Comparison of ENCODE assay signal across 19 cellular contexts in genomic region chr6:42514746-42515145, GRCh38. TPM values are rescaled to one million over a fixed set of nuclear protein-coding genes. Genes with fewer than 3 reads are reported as not detected.
DNase-seq lines count a peak whose midpoint lies in the region; ATAC-seq lines count a peak whose summit lies in the region.
"Had no signal": no experiment of that assay in that cellular context is flagged by ENCODE, and none has a peak within 500 bp of the region (broad histone marks: within the 10 kb centered on the region; RNA-seq: fewer than 3 reads in every experiment).

No MANE protein-coding gene starts in this region.

- DNase-seq in CD1c-positive myeloid dendritic cell (ENCODE audit: extremely low spot score): peak; percentile 74
- DNase-seq in MV-4-11 (lab: John Stamatoyannopoulos, UW): peak; percentile 90
- DNase-seq in SKM-1 treated with dmso at 0.1 percent for 144 hours (lab: John Stamatoyannopoulos, UW; ENCODE audit: unreplicated experiment): peak; percentile 87
- DNase-seq in activated T-cell treated with anti-CD3 and anti-CD28 coated beads, Interleukin-2, amount 50 U/mL, for 4 hours: no peak
- DNase-seq in GM19240 (ENCODE audit: insufficient read length, low spot score): no peak
- DNase-seq in DMS79 treated with DMSO at 0.1 percent for 48 hours (lab: John Stamatoyannopoulos, UW): no peak
- DNase-seq: ACHN, BE2C, DMS 273 treated with DMSO at 0.1 percent for 48 hours, HFFc6, KBM-7, MG63, NCI-H1417, NCI-H1930, NCI-H2171 treated with DMSO at 0.1 percent for 48 hours, NCI-H82, PC-3, SK-N-SH had no signal

- H3K27me3 Mint-ChIP-seq in stimulated activated memory B cell treated with anti-CD40 and anti-IgM and Interleukin-4, amounts not matched to agents 10 μg/mL and 1 μg/mL and 100 μg/mL, for 72 hours: no peaks in the 10 kb centered on the region
- no peaks in the 10 kb centered on the region for H3K27me3 Mint-ChIP-seq in activated T-cell treated with anti-CD3 and anti-CD28 coated beads, Interleukin-2, amount 50 U/mL, for 4 hours (ENCODE audit: low read depth)

- H3K9me3 Mint-ChIP-seq in stimulated activated memory B cell treated with anti-CD40 and anti-IgM and Interleukin-4, amounts not matched to agents 10 μg/mL and 1 μg/mL and 100 μg/mL, for 72 hours: no peaks in the 10 kb centered on the region
- H3K9me3 Mint-ChIP-seq in activated T-cell treated with anti-CD3 and anti-CD28 coated beads, Interleukin-2, amount 50 U/mL, for 4 hours: no peaks in the 10 kb centered on the region

- H3K4me3 Mint-ChIP-seq in stimulated activated memory B cell treated with anti-CD40 and anti-IgM and Interleukin-4, amounts not matched to agents 10 μg/mL and 1 μg/mL and 100 μg/mL, for 72 hours: no peak overlapping the region
- H3K4me3 Mint-ChIP-seq in activated T-cell treated with anti-CD3 and anti-CD28 coated beads, Interleukin-2, amount 50 U/mL, for 4 hours: no peak overlapping the region
- H3K4me3 Mint-ChIP-seq: HFFc6 had no signal

- peak overlapping the region; percentile 23 for H3K27ac Mint-ChIP-seq in stimulated activated memory B cell treated with anti-CD40 and anti-IgM and Interleukin-4, amounts not matched to agents 10 μg/mL and 1 μg/mL and 100 μg/mL, for 72 hours
- H3K27ac Mint-ChIP-seq: HFFc6 had no signal

- no peaks in the 10 kb centered on the region for H3K36me3 Mint-ChIP-seq in stimulated activated memory B cell treated with anti-CD40 and anti-IgM and Interleukin-4, amounts not matched to agents 10 μg/mL and 1 μg/mL and 100 μg/mL, for 72 hours
- H3K36me3 Mint-ChIP-seq in activated T-cell treated with anti-CD3 and anti-CD28 coated beads, Interleukin-2, amount 50 U/mL, for 4 hours (ENCODE audit: insufficient read depth): no peaks in the 10 kb centered on the region

- peaks cover 18% of the 10 kb centered on the region for H3K4me1 Mint-ChIP-seq in stimulated activated memory B cell treated with anti-CD40 and anti-IgM and Interleukin-4, amounts not matched to agents 10 μg/mL and 1 μg/mL and 100 μg/mL, for 72 hours
- peaks cover 3% of the 10 kb centered on the region for H3K4me1 Mint-ChIP-seq in activated T-cell treated with anti-CD3 and anti-CD28 coated beads, Interleukin-2, amount 50 U/mL, for 4 hours (ENCODE audit: low read depth)

- ATAC-seq in stimulated activated memory B cell treated with anti-CD40 and anti-IgM and Interleukin-4, amounts not matched to agents 10 μg/mL and 1 μg/mL and 100 μg/mL, for 72 hours: peak; percentile 53
- no peak for ATAC-seq in activated T-cell treated with anti-CD3 and anti-CD28 coated beads, Interleukin-2, amount 50 U/mL, for 4 hours
- ATAC-seq: PC-3 had no signal

RNA-seq across cellular contexts. Expression of gene UBR2, which starts 49.1 kb away (rescaled TPM):
- total RNA-seq in activated T-cell treated with anti-CD3 and anti-CD28 coated beads, Interleukin-2, amount 50 U/mL, for 4 hours: 10 to 100 TPM; 16.8 to 21.3 (median 19.9) TPM

Comparison
In these comparisons a context has a peak if more than half of its experiments do, and no peak if none do; other contexts are left out.
1. DNase-seq: peak in CD1c-positive myeloid dendritic cell (single experiment), MV-4-11 (single experiment) and SKM-1 treated with dmso at 0.1 percent for 144 hours (single experiment); none in activated T-cell treated with anti-CD3 and anti-CD28 coated beads, Interleukin-2, amount 50 U/mL, for 4 hours (single experiment), GM19240 (single experiment) and DMS79 treated with DMSO at 0.1 percent for 48 hours (single experiment).